ENCODE assay signal across 18 cellular contexts in genomic region chr20:51958099-51958498, GRCh38.
"Had no signal": no experiment of that assay in that cellular context is flagged by ENCODE, and none has a peak within 500 bp of the region (broad histone marks: within the 10 kb centered on the region; RNA-seq: fewer than 3 reads in every experiment).

No MANE protein-coding gene starts in this region.

- DNase-seq: activated CD4-positive, alpha-beta T cell treated with anti-CD3 and anti-CD28 coated beads, Interleukin-2, amount 50 U/mL, for 4 hours; activated CD4-positive, CD25-positive, alpha-beta regulatory T cell treated with anti-CD3 and anti-CD28 coated beads, Interleukin-2, amount 50 U/mL, for 72 hours; activated naive CD4-positive, alpha-beta T cell treated with anti-CD3 and anti-CD28 coated beads, Interleukin-2, amount 50 U/mL, for 16 hours; activated T-cell treated with anti-CD3 and anti-CD28 coated beads, Interleukin-2, amount 50 U/mL, for 1 hour; adrenal gland; body of pancreas; cerebellar nuclear complex; dermis blood vessel endothelial cell; endodermal cell; hypothalamus; left cardiac atrium; naive thymus-derived CD4-positive, alpha-beta T cell; stimulated activated CD4-positive, alpha-beta T cell treated with anti-CD3 and anti-CD28 coated beads, Interleukin-15, amount 100 ng/mL, for 24 hours; stimulated activated CD4-positive, alpha-beta T cell treated with anti-CD3 and anti-CD28 coated beads, Interleukin-4, amount 100 ng/mL, for 4 hours; stomach had no signal

- H3K27ac ChIP-seq: adrenal gland, body of pancreas, stomach, thoracic aorta had no signal

- H3K36me3 Mint-ChIP-seq: naive thymus-derived CD4-positive, alpha-beta T cell had no signal

- H3K36me3 ChIP-seq: adrenal gland, stomach, thoracic aorta had no signal

- H3K27ac Mint-ChIP-seq: endodermal cell; naive thymus-derived CD4-positive, alpha-beta T cell; T-helper 2 cell treated with Interferon-gamma antibody and Interleukin-4, amounts not matched to agents 5 μg/mL and 100 μg/mL, for 36 hours had no signal

- H3K4me1 ChIP-seq: adrenal gland, body of pancreas had no signal

- H3K4me3 ChIP-seq: adrenal gland, body of pancreas, lung, stomach, thoracic aorta had no signal

- H3K9me3 ChIP-seq: adrenal gland, body of pancreas, stomach, thoracic aorta had no signal

- ATAC-seq: body of pancreas; left cardiac atrium; naive thymus-derived CD4-positive, alpha-beta T cell had no signal

- H3K27me3 ChIP-seq: adrenal gland, body of pancreas had no signal

- H3K4me3 Mint-ChIP-seq: naive thymus-derived CD4-positive, alpha-beta T cell; T-helper 2 cell treated with Interferon-gamma antibody and Interleukin-4, amounts not matched to agents 5 μg/mL and 100 μg/mL, for 36 hours had no signal
